In genomic region chr12:8032242-8033152, GRCh38 we compare ENCODE assay signal across 8 cellular contexts. TPM values are rescaled to one million over a fixed set of nuclear protein-coding genes. Genes with fewer than 3 reads are reported as not detected.
A peak's percentile ranks its signal among the peaks of the same experiment; 100 is the strongest.
DNase-seq lines count a peak whose midpoint lies in the region; ATAC-seq and TF ChIP-seq lines count a peak whose summit lies in the region.

TSS of gene FOXJ2 (plus strand) at chr12:8032716. CDS start at chr12:8039833, 7,117 bp downstream.

- peak within 1 kb of the TSS; percentile 83 for H3K4me3 ChIP-seq in DOHH2 (ENCODE audit: low read length)

- H3K4me1 ChIP-seq in DOHH2 (ENCODE audit: control insufficient read depth, low read length) = peaks cover 58% of the 10 kb centered on the region

- H3K9me3 Mint-ChIP-seq in type B pancreatic cell = no peaks in the 10 kb centered on the region

- no peaks in the 10 kb centered on the region for H4K20me1 ChIP-seq in DOHH2 (ENCODE audit: control insufficient read depth, insufficient read depth, low read depth, low read length)

- H3K27me3 Mint-ChIP-seq in type B pancreatic cell = no peaks in the 10 kb centered on the region

- peaks cover 5% of the 10 kb centered on the region for H3K36me3 Mint-ChIP-seq in type B pancreatic cell

- H3K27me3 ChIP-seq in DOHH2 (ENCODE audit: control insufficient read depth, low read length) = no peaks in the 10 kb centered on the region

- H3K27ac ChIP-seq in DOHH2 (ENCODE audit: low read depth, low read length) = 0 out of 2 replicates have a peak within 1 kb of the TSS, but pooled peaks have one; percentile 8

- TF ChIP-seq CTCF in DOHH2 (IDR thresholded peaks at IDR 0.05; ENCODE audit: low read depth, low read length, poor library complexity, severe bottlenecking) (no peak), type B pancreatic cell (conservative IDR thresholded peaks at IDR 0.05) (peak; percentile 53)

- H3F3A ChIP-seq in DOHH2 (ENCODE audit: control insufficient read depth, insufficient read depth) = peaks cover 32% of the 10 kb centered on the region

- H3K9me3 ChIP-seq in DOHH2 (ENCODE audit: control insufficient read depth, insufficient read depth, low read length) = no peaks in the 10 kb centered on the region

- peak within 1 kb of the TSS; percentile 93 for H3K4me3 Mint-ChIP-seq in type B pancreatic cell

- peak; percentile 60 for DNase-seq in KBM-7
- peak; percentile 80 for DNase-seq in SW480 (ENCODE audit: low spot score)
- DNase-seq in activated naive CD8-positive, alpha-beta T cell treated with anti-CD3 and anti-CD28 coated beads, Interleukin-2, amount 50 U/mL, for 16 hours (ENCODE audit: low read depth, low spot score) = peak; percentile 67
- DNase-seq in cardiac septum (ENCODE audit: low spot score) = peak; percentile 92
- peak; percentile 54 for DNase-seq in pons (ENCODE audit: low spot score)
- DNase-seq in type B pancreatic cell (ENCODE audit: extremely low spot score, unreplicated experiment) = peak; percentile 84

- H3K36me3 ChIP-seq in DOHH2 (ENCODE audit: control insufficient read depth, low read length) = no peaks in the 10 kb centered on the region

- intact Hi-C loops in cardiac septum (cut with DNase I) = loop anchor here (2.0 kb wide), 1 partner anchor 48 kb away; no protein-coding TSS in a partner anchor

- peak within 1 kb of the TSS; percentile 86 for H3K27ac Mint-ChIP-seq in type B pancreatic cell

- peaks cover 15% of the 10 kb centered on the region for H3K4me1 Mint-ChIP-seq in type B pancreatic cell (ENCODE audit: unreplicated experiment)

- peaks cover 8% of the 10 kb centered on the region; the same call in 1 of the 2 replicates for H3K79me2 ChIP-seq in DOHH2 (ENCODE audit: control insufficient read depth, low read length)

- in situ Hi-C loops in KBM-7 (cut with MboI; ENCODE audit: low pct_unique_long_range_greater_than_20kb, low sequenced_read_pairs) = no loop called here

- peak within 1 kb of the TSS; percentile 79 for H3K4me2 ChIP-seq in DOHH2 (ENCODE audit: low read length)

- peak; percentile 64 for ATAC-seq in GM21619 (IDR thresholded peaks at IDR 0.05; ENCODE audit: unreplicated experiment)

- H3K9me2 ChIP-seq in DOHH2 (replicated peaks; ENCODE audit: control insufficient read depth, low read length) = no peaks in the 10 kb centered on the region

RNA-seq across cellular contexts. Expression of gene FOXJ2, which starts in this region (rescaled TPM):
- 25.1 TPM for total RNA-seq in cardiac septum
- total RNA-seq in type B pancreatic cell (ENCODE audit: low replicate concordance) = 15.6 and 35.5 TPM in 2 replicates

Comparison
In these comparisons a context has a peak if more than half of its experiments do, and no peak if none do; other contexts are left out.
1. Peak in every context shown above with its lines: DNase-seq, ATAC-seq, H3K4me3 ChIP-seq and H3K27ac ChIP-seq.